In genomic region chr10:48805848-48806247, GRCh38 we compare ENCODE assay signal across 15 cellular contexts.
DNase-seq lines count a peak whose midpoint lies in the region; ATAC-seq and TF ChIP-seq lines count a peak whose summit lies in the region.
"Had no signal": no experiment of that assay in that cellular context is flagged by ENCODE, and none has a peak within 500 bp of the region (broad histone marks: within the 10 kb centered on the region; RNA-seq: fewer than 3 reads in every experiment).

No MANE protein-coding gene starts in this region.

- TF ChIP-seq CTCF in right atrium auricular region (IDR thresholded peaks at IDR 0.05), result no peak
- TF ChIP-seq CTCF in psoas muscle (IDR thresholded peaks at IDR 0.05), result no peak
- TF ChIP-seq CTCF in MM.1S (IDR thresholded peaks at IDR 0.05; ENCODE audit: low read length), result no peak
- TF ChIP-seq CTCF in A673 (conservative IDR thresholded peaks at IDR 0.05; ENCODE audit: low read depth, low read length), result no peak

- CTCF ChIA-PET in A673 (lab: Charles Lee), result no interaction called here

- 47 to 53% (median 51%) methylated on average over 12 of the region's 12 CpGs for WGBS in psoas muscle, 3 donors

- POLR2A ChIA-PET in A673 (lab: Charles Lee; ENCODE audit: low non-redundant PET), result no interaction called here

- no peak overlapping the region for H3K9ac ChIP-seq in MM.1S (ENCODE audit: low read length)
- H3K9ac ChIP-seq: SK-N-SH had no signal

- peak; percentile 14 to 59 (median 30) for ATAC-seq in psoas muscle
- ATAC-seq in HG02970 (IDR thresholded peaks at IDR 0.05; ENCODE audit: low FRiP score, unreplicated experiment), result no peak
- ATAC-seq: activated CD8-positive, alpha-beta T cell treated with anti-CD3 and anti-CD28 coated beads for 36 hours; effector memory CD8-positive, alpha-beta T cell had no signal

- H3K9me3 ChIP-seq in right atrium auricular region (no peaks in the 10 kb centered on the region), psoas muscle (no peaks in the 10 kb centered on the region), MM.1S (replicated peaks; ENCODE audit: insufficient read depth, low read length) (no peaks in the 10 kb centered on the region), A673 (ENCODE audit: low read depth, low read length, poor library complexity, severe bottlenecking) (no peaks in the 10 kb centered on the region)
- H3K9me3 ChIP-seq: SK-N-SH had no signal

- H3F3A ChIP-seq in MM.1S (ENCODE audit: insufficient read depth, low read length), result peaks cover 9% of the 10 kb centered on the region; the same call in 1 of the 2 replicates

- no peaks in the 10 kb centered on the region for H3K79me2 ChIP-seq in MM.1S (ENCODE audit: low read length)

- DNase-seq in Ammon's horn (ENCODE audit: low spot score) (peak; percentile 53), SK-N-DZ (ENCODE audit: low spot score) (peak; percentile 76), right atrium auricular region (ENCODE audit: low spot score) (no peak), psoas muscle (peak; percentile 52 to 68), SIG-M5 treated with dmso at 0.1 percent for 504 hours (lab: John Stamatoyannopoulos, UW; ENCODE audit: unreplicated experiment) (no peak), MM.1S (no peak), A673 (ENCODE audit: low spot score) (no peak)
- DNase-seq: activated CD8-positive, alpha-beta T cell treated with anti-CD3 and anti-CD28 coated beads for 36 hours; Calu3; effector memory CD8-positive, alpha-beta T cell; KBM-7; NCI-H1436; NCI-H446 treated with DMSO at 0.1 percent for 48 hours; SK-N-SH had no signal

- H2AFZ ChIP-seq in MM.1S (ENCODE audit: low read length), result no peak overlapping the region

- no peak overlapping the region for H3K4me3 ChIP-seq in right atrium auricular region
- no peak overlapping the region for H3K4me3 ChIP-seq in psoas muscle
- no peak overlapping the region for H3K4me3 ChIP-seq in MM.1S (ENCODE audit: low read length)
- no peak overlapping the region for H3K4me3 ChIP-seq in A673 (ENCODE audit: low read depth, low read length, poor library complexity, severe bottlenecking)

- H3K36me3 ChIP-seq in right atrium auricular region (no peaks in the 10 kb centered on the region), psoas muscle (ENCODE audit: insufficient read depth in 1 of 2, low read depth in 1 of 2) (no peaks in the 10 kb centered on the region), MM.1S (replicated peaks; ENCODE audit: insufficient read depth, low read length) (no peaks in the 10 kb centered on the region), A673 (ENCODE audit: insufficient read depth, low read length, poor library complexity, severe bottlenecking) (no peaks in the 10 kb centered on the region)

- H3K4me1 ChIP-seq in right atrium auricular region, result peaks cover 0 to 42% of the 10 kb centered on the region in 2 donors
- no peaks in the 10 kb centered on the region for H3K4me1 ChIP-seq in psoas muscle
- no peaks in the 10 kb centered on the region for H3K4me1 ChIP-seq in MM.1S (ENCODE audit: low read length)
- H3K4me1 ChIP-seq in A673 (ENCODE audit: insufficient read depth, low read length, poor library complexity, severe bottlenecking), result no peaks in the 10 kb centered on the region

- H3K27me3 ChIP-seq in right atrium auricular region, result no peaks in the 10 kb centered on the region
- no peaks in the 10 kb centered on the region for H3K27me3 ChIP-seq in psoas muscle (ENCODE audit: insufficient read depth in 3 of 3, low read length in 2 of 3)
- peaks cover 17% of the 10 kb centered on the region for H3K27me3 ChIP-seq in MM.1S (replicated peaks; ENCODE audit: insufficient read depth, low read length)
- H3K27me3 ChIP-seq in A673 (replicated peaks; ENCODE audit: insufficient read depth, low read depth, low read length, poor library complexity), result no peaks in the 10 kb centered on the region

- H3K9me2 ChIP-seq in MM.1S (replicated peaks; ENCODE audit: insufficient read depth, low read length), result no peaks in the 10 kb centered on the region
- H3K9me2 ChIP-seq: SK-N-SH had no signal

- BruUV-seq in A673 (replicated peaks; lab: Mats Ljungman, UMichigan), result no TSS peak

- no peaks in the 10 kb centered on the region for H4K20me1 ChIP-seq in MM.1S (ENCODE audit: insufficient read depth, low read length)

- intact Hi-C loops in psoas muscle (cut with DNase I) (no loop called here), A673 (cut with micrococcal nuclease; ENCODE audit: unreplicated experiment) (no loop called here)

- H3K27ac ChIP-seq in right atrium auricular region (peak overlapping the region; percentile 19 to 30), psoas muscle (no peak overlapping the region), MM.1S (ENCODE audit: low read length) (no peak overlapping the region), A673 (ENCODE audit: low read depth, low read length, poor library complexity, severe bottlenecking) (no peak overlapping the region)

- H3K4me2 ChIP-seq in MM.1S (ENCODE audit: low read depth, low read length), result no peak overlapping the region
- H3K4me2 ChIP-seq: SK-N-SH had no signal

Comparison
In these comparisons a context has a peak if more than half of its experiments do, and no peak if none do; other contexts are left out.
1. DNase-seq: peak in Ammon's horn (single experiment), SK-N-DZ (single experiment) and psoas muscle (2 of 2); none in right atrium auricular region (single experiment), SIG-M5 treated with dmso at 0.1 percent for 504 hours (single experiment), MM.1S (single experiment) and A673 (single experiment).
2. H3K27ac ChIP-seq: peak in right atrium auricular region (2 of 2); none in psoas muscle (single experiment), MM.1S (single experiment) and A673 (single experiment).